Comparison of ENCODE assay signal across 29 cellular contexts in the genomic region with DNA sequence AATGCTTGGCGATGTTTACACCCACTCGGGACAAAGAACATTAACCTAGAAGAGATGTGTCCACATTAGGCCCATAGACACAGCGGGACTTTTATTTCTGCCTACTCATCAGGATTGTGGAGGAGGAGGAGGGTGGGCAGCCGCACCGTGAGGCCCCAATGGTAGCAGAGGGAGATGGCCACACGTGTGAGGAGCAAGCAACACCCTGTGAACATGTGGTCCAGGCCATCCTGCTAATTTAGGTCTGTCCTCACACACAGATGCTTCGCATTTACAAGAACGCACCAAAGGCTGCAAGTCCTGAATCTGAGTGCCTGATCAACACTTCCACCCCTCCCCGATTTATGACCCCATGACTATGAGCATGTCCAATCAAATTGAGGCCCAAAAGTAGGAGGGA.
"Had no signal": no experiment of that assay in that cellular context is flagged by ENCODE, and none has a peak within 500 bp of the region (broad histone marks: within the 10 kb centered on the region; RNA-seq: fewer than 3 reads in every experiment).

No MANE protein-coding gene starts in this region.

- H3K4me3 ChIP-seq: colonic mucosa, coronary artery, dorsolateral prefrontal cortex, esophagus muscularis mucosa, esophagus squamous epithelium, gastrocnemius medialis, gastroesophageal sphincter, heart left ventricle, heart right ventricle had no signal

- ATAC-seq: effector memory CD8-positive, alpha-beta T cell; esophagus mucosa; foreskin keratinocyte; gastrocnemius medialis; gastroesophageal sphincter; heart left ventricle; heart right ventricle had no signal

- H3K4me1 ChIP-seq: colonic mucosa, esophagus muscularis mucosa, foreskin keratinocyte, gastrocnemius medialis, gastroesophageal sphincter, heart left ventricle, heart right ventricle had no signal

- H3K9me3 ChIP-seq: colonic mucosa, esophagus squamous epithelium, gastrocnemius medialis, gastroesophageal sphincter had no signal

- H3K4me1 Mint-ChIP-seq: endodermal cell had no signal

- H3K27ac ChIP-seq: colonic mucosa, coronary artery, dorsolateral prefrontal cortex, epithelial cell of prostate, esophagus muscularis mucosa, esophagus squamous epithelium, foreskin keratinocyte, gastrocnemius medialis, gastroesophageal sphincter, heart left ventricle, heart right ventricle had no signal

- H3K27me3 Mint-ChIP-seq: dendritic cell treated with granulocyte-macrophage colony-stimulating factor and Interleukin-4, amounts not matched to agents 40 ng/mL and 50 ng/mL, for 4 days; effector memory CD8-positive, alpha-beta T cell had no signal

- H3K4me3 Mint-ChIP-seq: dendritic cell treated with granulocyte-macrophage colony-stimulating factor and Interleukin-4, amounts not matched to agents 40 ng/mL and 50 ng/mL, for 4 days; effector memory CD8-positive, alpha-beta T cell; endodermal cell had no signal

- H3K27me3 ChIP-seq: colonic mucosa, dorsolateral prefrontal cortex, esophagus muscularis mucosa, esophagus squamous epithelium, foreskin keratinocyte, gastrocnemius medialis, heart left ventricle had no signal

- FAIRE-seq: colon, endometrium, endothelial cell of umbilical vein, frontal cortex had no signal

- H3K27ac Mint-ChIP-seq: dendritic cell treated with granulocyte-macrophage colony-stimulating factor and Interleukin-4, amounts not matched to agents 40 ng/mL and 50 ng/mL, for 4 days; effector memory CD8-positive, alpha-beta T cell; endodermal cell had no signal

- DNase-seq: colonic mucosa; cortex of kidney; dermis blood vessel endothelial cell; dorsolateral prefrontal cortex; effector CD4-positive, alpha-beta T cell; effector CD8-positive, alpha-beta T cell; effector memory CD4-positive, alpha-beta T cell; effector memory CD8-positive, alpha-beta T cell; endodermal cell; erythroblast; esophagus squamous epithelium; foreskin fibroblast; foreskin keratinocyte; foreskin melanocyte; gastrocnemius medialis; glutamatergic neuron; head of caudate nucleus; heart left ventricle; heart right ventricle had no signal

- H3K9me3 Mint-ChIP-seq: endodermal cell had no signal

- H3K36me3 ChIP-seq: colonic mucosa, esophagus muscularis mucosa, esophagus squamous epithelium, gastrocnemius medialis, gastroesophageal sphincter, heart left ventricle, heart right ventricle had no signal
